8 cellular contexts compared by ENCODE assay signal in the genomic region with DNA sequence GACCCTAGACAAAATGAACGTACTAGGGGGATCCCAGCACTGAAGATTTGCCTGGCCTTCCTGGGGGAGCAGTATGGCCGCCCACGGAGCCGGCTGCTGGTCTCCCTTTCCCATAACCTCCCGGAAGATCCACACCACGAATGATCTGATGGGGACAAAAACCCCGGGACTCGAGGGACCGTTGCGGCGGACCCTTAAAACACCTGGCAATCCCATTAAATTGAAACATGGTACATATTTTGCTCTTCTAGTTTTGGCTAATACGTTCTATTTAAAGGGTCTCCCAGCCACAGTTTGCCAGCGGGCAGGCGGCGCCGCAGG. TPM values are rescaled to one million over a fixed set of nuclear protein-coding genes. Genes with fewer than 3 reads are reported as not detected.
A peak's percentile ranks its signal among the peaks of the same experiment; 100 is the strongest.
DNase-seq lines count a peak whose midpoint lies in the region; ATAC-seq and TF ChIP-seq lines count a peak whose summit lies in the region.

No MANE protein-coding gene starts in this region.

- H3K9me3 Mint-ChIP-seq in Calu3 (ENCODE audit: low read depth, unreplicated experiment), result no peaks in the 10 kb centered on the region
- H3K9me3 Mint-ChIP-seq in endodermal cell, result no peaks in the 10 kb centered on the region

- H3K27ac Mint-ChIP-seq in Calu3 (ENCODE audit: unreplicated experiment) (peak overlapping the region; percentile 63), endodermal cell (peak overlapping the region; percentile 64)

- H3K36me3 Mint-ChIP-seq in Calu3 (ENCODE audit: insufficient read depth, unreplicated experiment) (peaks cover 13% of the 10 kb centered on the region), endodermal cell (ENCODE audit: low read depth) (no peaks in the 10 kb centered on the region)

- no peaks in the 10 kb centered on the region for H3K9me3 ChIP-seq in MM.1S (replicated peaks; ENCODE audit: insufficient read depth, low read length)
- H3K9me3 ChIP-seq in endodermal cell (ENCODE audit: control insufficient read depth, low read length), result no peaks in the 10 kb centered on the region
- H3K9me3 ChIP-seq in ovary, result no peaks in the 10 kb centered on the region

- no peak for TF ChIP-seq POLR2A in ovary (IDR thresholded peaks at IDR 0.05)

- DNase-seq in Calu3, result no peak
- DNase-seq in MM.1S, result no peak
- no peak for DNase-seq in endodermal cell
- DNase-seq in ovary, result peak in 2 of 5 donors; percentile 11 to 26
- DNase-seq in kidney tubule cell (ENCODE audit: low spot score), result no peak
- DNase-seq in HuH-7.5 (ENCODE audit: low spot score), result no peak
- DNase-seq in glomerular visceral epithelial cell (ENCODE audit: extremely low spot score), result no peak

- no peaks in the 10 kb centered on the region for H3K9me2 ChIP-seq in MM.1S (replicated peaks; ENCODE audit: insufficient read depth, low read length)

- TF ChIP-seq CTCF in Calu3 (IDR thresholded peaks at IDR 0.05; ENCODE audit: unreplicated experiment) (no peak), MM.1S (IDR thresholded peaks at IDR 0.05; ENCODE audit: low read length) (no peak), endodermal cell (conservative IDR thresholded peaks at IDR 0.05) (no peak), ovary (IDR thresholded peaks at IDR 0.05) (no peak)

- H3K4me2 ChIP-seq in MM.1S (ENCODE audit: low read depth, low read length), result peak overlapping the region; percentile 99

- H3K4me3 Mint-ChIP-seq in Calu3 (ENCODE audit: low read depth, unreplicated experiment) (peak overlapping the region; percentile 89), endodermal cell (peak overlapping the region; percentile 79)

- no peaks in the 10 kb centered on the region for H3F3A ChIP-seq in MM.1S (ENCODE audit: insufficient read depth, low read length)

- no peak overlapping the region for H3K27ac ChIP-seq in MM.1S (ENCODE audit: low read length)
- H3K27ac ChIP-seq in endodermal cell (ENCODE audit: low read depth, low read length), result no peak overlapping the region
- peak overlapping the region; percentile 29 to 75 for H3K27ac ChIP-seq in ovary

- no peak for TF ChIP-seq EP300 in ovary (IDR thresholded peaks at IDR 0.05)

- no TSS peak for BruUV-seq in Calu3 (replicated peaks; lab: Mats Ljungman, UMichigan)

- CTCF ChIA-PET in Calu3 (lab: Charles Lee), result interaction anchor here (1.3 kb wide), 1 partner anchor 18 kb away, joined by 4 read pairs; no protein-coding TSS in a partner anchor

- ATAC-seq in HG02981 (IDR thresholded peaks at IDR 0.05; ENCODE audit: unreplicated experiment), result no peak

- H4K20me1 ChIP-seq in MM.1S (ENCODE audit: insufficient read depth, low read length), result no peaks in the 10 kb centered on the region

- peak overlapping the region; percentile 75 for H3K4me3 ChIP-seq in MM.1S (ENCODE audit: low read length)
- no peak overlapping the region for H3K4me3 ChIP-seq in endodermal cell (ENCODE audit: low read length)
- peak overlapping the region; percentile 91 for H3K4me3 ChIP-seq in ovary

- H3K4me1 Mint-ChIP-seq in Calu3 (ENCODE audit: low read depth, unreplicated experiment) (peaks cover 11% of the 10 kb centered on the region), endodermal cell (peaks cover 6% of the 10 kb centered on the region)

- no peaks in the 10 kb centered on the region for H3K79me2 ChIP-seq in MM.1S (ENCODE audit: low read length)

- peak overlapping the region; percentile 25; the same call in 1 of the 2 replicates for H3K9ac ChIP-seq in MM.1S (ENCODE audit: low read length)
- no peak overlapping the region for H3K9ac ChIP-seq in endodermal cell (ENCODE audit: extremely low read depth, low read length, poor library complexity, severe bottlenecking)

- no peaks in the 10 kb centered on the region for H3K27me3 Mint-ChIP-seq in Calu3 (ENCODE audit: unreplicated experiment)
- H3K27me3 Mint-ChIP-seq in endodermal cell (ENCODE audit: insufficient read depth), result peaks cover 25% of the 10 kb centered on the region

- intact Hi-C loops in Calu3 (cut with micrococcal nuclease; ENCODE audit: unreplicated experiment) (no loop called here), ovary (cut with DNase I) (loop anchor here in 2 of 4 donors (2.0 to 5.0 kb wide), 2 partner anchors 41 to 44 kb away; partner anchors contain the start of gene LCMT1 (in 1 of the 2))

- H3K4me1 ChIP-seq in MM.1S (ENCODE audit: low read length) (no peaks in the 10 kb centered on the region), endodermal cell (ENCODE audit: control insufficient read depth, insufficient read depth, low read length) (no peaks in the 10 kb centered on the region), ovary (ENCODE audit: insufficient read depth) (peaks cover 2% of the 10 kb centered on the region)

- H3K27me3 ChIP-seq in MM.1S (replicated peaks; ENCODE audit: insufficient read depth, low read length) (peaks cover 38% of the 10 kb centered on the region), endodermal cell (ENCODE audit: control insufficient read depth, insufficient read depth, low read length, poor library complexity, severe bottlenecking) (peaks cover 6% of the 10 kb centered on the region), ovary (no peaks in the 10 kb centered on the region)

- peak overlapping the region; percentile 92 for H2AFZ ChIP-seq in MM.1S (ENCODE audit: low read length)

- H3K36me3 ChIP-seq in MM.1S (replicated peaks; ENCODE audit: insufficient read depth, low read length) (no peaks in the 10 kb centered on the region), endodermal cell (ENCODE audit: control insufficient read depth, insufficient read depth, low read length) (no peaks in the 10 kb centered on the region), ovary (no peaks in the 10 kb centered on the region)

- WGBS in endodermal cell (ENCODE audit: insufficient coverage in 1 of 2, insufficient read length in 1 of 2), 2 experiments, result 62 to 87% methylated on average over 8 to 16 of the region's 16 CpGs
- WGBS in ovary, 3 donors, result 26 to 29% (median 27%) methylated on average over 16 of the region's 16 CpGs

RNA-seq across cellular contexts. Expression of gene LCMT1, which starts 45.2 kb away (rescaled TPM):
- total RNA-seq in Calu3 (2022) (43.6 and 46.8 TPM in 2 replicates), endodermal cell (10 to 100 TPM; 66.9 to 68.6 TPM), ovary (10 to 100 TPM; 29.4 to 44.2 (median 38.3) TPM)
- polyA plus RNA-seq in endodermal cell (2013, experiment 1 of 2), result 56.3 TPM
- 54.9 TPM for polyA plus RNA-seq in endodermal cell (2013, experiment 2 of 2)
- 10 to 100 TPM; 38.0 to 58.9 TPM for polyA plus RNA-seq in ovary

RNA-seq across cellular contexts. Expression of gene ARHGAP17, which starts 51.2 kb away (rescaled TPM):
- total RNA-seq in Calu3 (2022), result 67.2 and 85.6 TPM in 2 replicates
- total RNA-seq in endodermal cell, result 100 to 1,000 TPM in 1 of 2 donors, 10 to 100 TPM in 1; 95.0 to 106 TPM
- polyA plus RNA-seq in endodermal cell (2013, experiment 1 of 2), result 59.0 TPM
- polyA plus RNA-seq in endodermal cell (2013, experiment 2 of 2), result 53.9 TPM
- total RNA-seq in ovary, result 10 to 100 TPM; 26.8 to 63.8 (median 56.5) TPM
- 100 to 1,000 TPM in 1 of 2 donors, 10 to 100 TPM in 1; 26.0 to 113 TPM for polyA plus RNA-seq in ovary

Comparison
In these comparisons a context has a peak if more than half of its experiments do, and no peak if none do; other contexts are left out.
1. H3K27ac ChIP-seq: peak in ovary (2 of 2); none in MM.1S (single experiment) and endodermal cell (single experiment).